13 cellular contexts compared by ENCODE assay signal in genomic region chr1:226638001-226638601, GRCh38.
DNase-seq lines count a peak whose midpoint lies in the region; ATAC-seq and TF ChIP-seq lines count a peak whose summit lies in the region.
"Had no signal": no experiment of that assay in that cellular context is flagged by ENCODE, and none has a peak within 500 bp of the region (broad histone marks: within the 10 kb centered on the region; RNA-seq: fewer than 3 reads in every experiment).

No MANE protein-coding gene starts in this region.

- H3K4me1 ChIP-seq in endodermal cell (ENCODE audit: control insufficient read depth, insufficient read depth, low read length): no peaks in the 10 kb centered on the region
- peaks cover 0 to 40% (median 26%) of the 10 kb centered on the region in 4 donors for H3K4me1 ChIP-seq in tibial nerve
- peaks cover 40 to 99% (median 93%) of the 10 kb centered on the region in 4 donors for H3K4me1 ChIP-seq in esophagus muscularis mucosa

- H3K9me3 ChIP-seq in endodermal cell (ENCODE audit: control insufficient read depth, low read length) (no peaks in the 10 kb centered on the region), tibial nerve (no peaks in the 10 kb centered on the region), esophagus muscularis mucosa (no peaks in the 10 kb centered on the region)

- no peak for ATAC-seq in naive thymus-derived CD8-positive, alpha-beta T cell
- no peak for ATAC-seq in GM18498 (IDR thresholded peaks at IDR 0.05; ENCODE audit: unreplicated experiment)
- ATAC-seq in GM18907 (IDR thresholded peaks at IDR 0.05; ENCODE audit: unreplicated experiment): no peak

- H3K36me3 ChIP-seq in endodermal cell (ENCODE audit: control insufficient read depth, insufficient read depth, low read length): peaks cover 14% of the 10 kb centered on the region
- H3K36me3 ChIP-seq in tibial nerve: peaks cover 0 to 76% (median 6%) of the 10 kb centered on the region in 3 donors
- H3K36me3 ChIP-seq in esophagus muscularis mucosa: peaks cover 16 to 92% (median 80%) of the 10 kb centered on the region in 4 donors

- H3K36me3 Mint-ChIP-seq in activated T-cell treated with anti-CD3 and anti-CD28 coated beads, Interleukin-2, amount 50 U/mL, for 24 hours (ENCODE audit: low read depth): peaks cover 90% of the 10 kb centered on the region
- peaks cover 47% of the 10 kb centered on the region for H3K36me3 Mint-ChIP-seq in endodermal cell (ENCODE audit: low read depth)
- H3K36me3 Mint-ChIP-seq in naive thymus-derived CD8-positive, alpha-beta T cell: peaks cover 0 to 86% (median 0%) of the 10 kb centered on the region in 3 donors

- POLR2A ChIA-PET in naive thymus-derived CD8-positive, alpha-beta T cell (lab: Charles Lee): interaction anchor here (0.5 to 1.5 kb wide), 4 partner anchors 11 to 102 kb away, joined by 3 to 5 read pairs (median 4); no protein-coding TSS in a partner anchor

- no peak overlapping the region for H3K27ac ChIP-seq in endodermal cell (ENCODE audit: low read depth, low read length)
- H3K27ac ChIP-seq in tibial nerve: peak overlapping the region in 3 of 4 donors; percentile 56 to 86 (median 85)
- H3K27ac ChIP-seq in esophagus muscularis mucosa (replicated peaks in 1 of 4): peak overlapping the region in 1 of 4 donors; percentile 87

- H3K4me3 ChIP-seq in endodermal cell (ENCODE audit: low read length) (no peak overlapping the region), tibial nerve (no peak overlapping the region), esophagus muscularis mucosa (no peak overlapping the region)

- H3K9ac ChIP-seq in endodermal cell (ENCODE audit: extremely low read depth, low read length, poor library complexity, severe bottlenecking): no peak overlapping the region

- 91 to 99% methylated on average over 10 of the region's 10 CpGs for WGBS in endodermal cell (ENCODE audit: insufficient coverage in 1 of 2, insufficient read length in 1 of 2), 2 experiments
- WGBS in tibial nerve, 2 donors: 60 to 68% methylated on average over 7 to 10 of the region's 10 CpGs
- WGBS in esophagus muscularis mucosa: 63% methylated on average over 3 of the region's 10 CpGs

- TF ChIP-seq POLR2A in tibial nerve (IDR thresholded peaks at IDR 0.05) (no peak), esophagus muscularis mucosa (IDR thresholded peaks at IDR 0.05; ENCODE audit: low read depth) (no peak)

- DNase-seq in activated T-cell treated with anti-CD3 and anti-CD28 coated beads, Interleukin-2, amount 50 U/mL, for 24 hours: no peak
- DNase-seq in activated T-cell treated with anti-CD3 and anti-CD28 coated beads, Interleukin-2, amount 50 U/mL, for 1 hour: no peak
- DNase-seq in endodermal cell (peak; percentile 42), tibial nerve (ENCODE audit: low spot score in 2 of 2) (no peak), esophagus muscularis mucosa (ENCODE audit: extremely low spot score) (no peak)
- DNase-seq in naive thymus-derived CD8-positive, alpha-beta T cell: peak in 1 of 10 donors; percentile 55
- DNase-seq: DMS79 treated with DMSO at 0.1 percent for 48 hours, erythroblast, T1000 had no signal

- intact Hi-C loops in esophagus muscularis mucosa (cut with DNase I): no loop called here

- no peaks in the 10 kb centered on the region for H3K27me3 Mint-ChIP-seq in activated T-cell treated with anti-CD3 and anti-CD28 coated beads, Interleukin-2, amount 50 U/mL, for 24 hours
- no peaks in the 10 kb centered on the region for H3K27me3 Mint-ChIP-seq in endodermal cell (ENCODE audit: insufficient read depth)
- no peaks in the 10 kb centered on the region for H3K27me3 Mint-ChIP-seq in naive thymus-derived CD8-positive, alpha-beta T cell

- H3K9me3 Mint-ChIP-seq in activated T-cell treated with anti-CD3 and anti-CD28 coated beads, Interleukin-2, amount 50 U/mL, for 24 hours: no peaks in the 10 kb centered on the region
- no peaks in the 10 kb centered on the region for H3K9me3 Mint-ChIP-seq in endodermal cell
- no peaks in the 10 kb centered on the region for H3K9me3 Mint-ChIP-seq in naive thymus-derived CD8-positive, alpha-beta T cell
- H3K9me3 Mint-ChIP-seq: brain, mesothelial cell of epicardium had no signal

- no peak overlapping the region for H3K4me3 Mint-ChIP-seq in activated T-cell treated with anti-CD3 and anti-CD28 coated beads, Interleukin-2, amount 50 U/mL, for 24 hours
- no peak overlapping the region for H3K4me3 Mint-ChIP-seq in endodermal cell
- H3K4me3 Mint-ChIP-seq in naive thymus-derived CD8-positive, alpha-beta T cell: peak overlapping the region in 1 of 10 donors; percentile 24
- H3K4me3 Mint-ChIP-seq: brain, mesothelial cell of epicardium had no signal

- H3K27me3 ChIP-seq in endodermal cell (ENCODE audit: control insufficient read depth, insufficient read depth, low read length, poor library complexity, severe bottlenecking) (no peaks in the 10 kb centered on the region), tibial nerve (no peaks in the 10 kb centered on the region), esophagus muscularis mucosa (no peaks in the 10 kb centered on the region)

- H3K27ac Mint-ChIP-seq in activated T-cell treated with anti-CD3 and anti-CD28 coated beads, Interleukin-2, amount 50 U/mL, for 24 hours: peak overlapping the region; percentile 52
- H3K27ac Mint-ChIP-seq in endodermal cell: no peak overlapping the region
- H3K27ac Mint-ChIP-seq in naive thymus-derived CD8-positive, alpha-beta T cell: peak overlapping the region; percentile 39 to 96 (median 62)
- H3K27ac Mint-ChIP-seq: mesothelial cell of epicardium had no signal

- TF ChIP-seq EP300 in tibial nerve (IDR thresholded peaks at IDR 0.05) (no peak), esophagus muscularis mucosa (IDR thresholded peaks at IDR 0.05) (no peak)

- peaks cover 58% of the 10 kb centered on the region for H3K4me1 Mint-ChIP-seq in activated T-cell treated with anti-CD3 and anti-CD28 coated beads, Interleukin-2, amount 50 U/mL, for 24 hours (ENCODE audit: low read depth)
- no peaks in the 10 kb centered on the region for H3K4me1 Mint-ChIP-seq in endodermal cell
- peaks cover 27 to 68% (median 61%) of the 10 kb centered on the region in 4 donors for H3K4me1 Mint-ChIP-seq in naive thymus-derived CD8-positive, alpha-beta T cell

- no peak for TF ChIP-seq CTCF in endodermal cell (conservative IDR thresholded peaks at IDR 0.05)
- TF ChIP-seq CTCF in tibial nerve (IDR thresholded peaks at IDR 0.05): no peak
- no peak for TF ChIP-seq CTCF in esophagus muscularis mucosa (IDR thresholded peaks at IDR 0.05)
